In genomic region chr7:90655566-90655965, GRCh38 we compare ENCODE assay signal across 12 cellular contexts. TPM values are rescaled to one million over a fixed set of nuclear protein-coding genes. Genes with fewer than 3 reads are reported as not detected.
DNase-seq lines count a peak whose midpoint lies in the region; ATAC-seq and TF ChIP-seq lines count a peak whose summit lies in the region.
"Had no signal": no experiment of that assay in that cellular context is flagged by ENCODE, and none has a peak within 500 bp of the region (broad histone marks: within the 10 kb centered on the region; RNA-seq: fewer than 3 reads in every experiment).

No MANE protein-coding gene starts in this region.

- no peaks in the 10 kb centered on the region for H3K36me3 Mint-ChIP-seq in activated B cell treated with CpG ODN at 0.5 μM for 24 hours (ENCODE audit: low read depth)

- H3K4me1 Mint-ChIP-seq in activated B cell treated with CpG ODN at 0.5 μM for 24 hours, result peaks cover 54% of the 10 kb centered on the region
- H3K4me1 Mint-ChIP-seq: activated CD4-positive, alpha-beta T cell treated with anti-CD3 and anti-CD28 coated beads, Interleukin-2, amount 10 ng/mL, durations not matched to agents 24 days and 14 days had no signal

- H3K4me1 ChIP-seq in neutrophil (ENCODE audit: control insufficient read depth in 1 of 2, insufficient read depth in 1 of 2, low read depth in 1 of 2, low read length in 1 of 2) (peaks cover 9 to 15% of the 10 kb centered on the region in 2 experiments), sigmoid colon (peaks cover 0 to under 1% (median 0%) of the 10 kb centered on the region in 4 donors)

- H3K27me3 Mint-ChIP-seq in activated B cell treated with CpG ODN at 0.5 μM for 24 hours, result no peaks in the 10 kb centered on the region
- H3K27me3 Mint-ChIP-seq: activated CD4-positive, alpha-beta T cell treated with anti-CD3 and anti-CD28 coated beads, Interleukin-2, amount 10 ng/mL, durations not matched to agents 24 days and 14 days had no signal

- H3K4me3 Mint-ChIP-seq in activated B cell treated with CpG ODN at 0.5 μM for 24 hours, result peak overlapping the region; percentile 16
- H3K4me3 Mint-ChIP-seq: activated CD4-positive, alpha-beta T cell treated with anti-CD3 and anti-CD28 coated beads, Interleukin-2, amount 10 ng/mL, durations not matched to agents 24 days and 14 days had no signal

- no peak overlapping the region for H3K4me3 ChIP-seq in neutrophil (ENCODE audit: low read depth in 1 of 2, low read length in 1 of 2)
- H3K4me3 ChIP-seq in sigmoid colon, result no peak overlapping the region
- H3K4me3 ChIP-seq: uterus had no signal

- DNase-seq in GM13977 (ENCODE audit: low spot score) (peak; percentile 9), activated B cell treated with CpG ODN at 0.5 μM for 24 hours (no peak), sigmoid colon (no peak), cortex of kidney (lab: John Stamatoyannopoulos, UW) (no peak), Right ventricle myocardium superior (no peak), ACHN (no peak)
- DNase-seq: activated CD4-positive, alpha-beta T cell treated with anti-CD3 and anti-CD28 coated beads, Interleukin-2, amount 10 ng/mL, durations not matched to agents 24 days and 14 days; islet precursor cell; NCI-H526 treated with DMSO at 0.1 percent for 48 hours; uterus had no signal

- H3K9me3 Mint-ChIP-seq in activated B cell treated with CpG ODN at 0.5 μM for 24 hours, result peaks cover 5% of the 10 kb centered on the region
- H3K9me3 Mint-ChIP-seq: activated CD4-positive, alpha-beta T cell treated with anti-CD3 and anti-CD28 coated beads, Interleukin-2, amount 10 ng/mL, durations not matched to agents 24 days and 14 days had no signal

- H3K27me3 ChIP-seq in neutrophil (no peaks in the 10 kb centered on the region), sigmoid colon (no peaks in the 10 kb centered on the region)
- H3K27me3 ChIP-seq: uterus had no signal

- no peaks in the 10 kb centered on the region for H3K9me3 ChIP-seq in neutrophil
- no peaks in the 10 kb centered on the region for H3K9me3 ChIP-seq in sigmoid colon
- H3K9me3 ChIP-seq: uterus had no signal

- POLR2A ChIA-PET in activated B cell treated with CpG ODN at 0.5 μM for 24 hours (lab: Charles Lee), result interaction anchor here (2.0 kb wide), 1 partner anchor 59 kb away, joined by 4 read pairs; the partner anchor contains the start of gene CDK14

- H3K27ac Mint-ChIP-seq in activated B cell treated with CpG ODN at 0.5 μM for 24 hours, result peak overlapping the region; percentile 82
- H3K27ac Mint-ChIP-seq: activated CD4-positive, alpha-beta T cell treated with anti-CD3 and anti-CD28 coated beads, Interleukin-2, amount 10 ng/mL, durations not matched to agents 24 days and 14 days had no signal

- CTCF ChIA-PET in activated B cell treated with CpG ODN at 0.5 μM for 24 hours (lab: Charles Lee), result interaction anchor here (1.3 kb wide), 2 partner anchors 24 to 26 kb away, joined by 3 to 4 read pairs; no protein-coding TSS in a partner anchor

- in situ Hi-C loops in GM13977 (cut with MboI; ENCODE audit: low pct_unique_long_range_greater_than_20kb, low sequenced_read_pairs, unreplicated experiment), result no loop called here
- in situ Hi-C loops in ACHN (cut with HindIII; ENCODE audit: low pct_ligation_motif_present, low pct_unique_long_range_greater_than_20kb, low sequenced_read_pairs), result no loop called here

- H3K27ac ChIP-seq in neutrophil (peak overlapping the region; percentile 64), sigmoid colon (no peak overlapping the region)
- H3K27ac ChIP-seq: uterus had no signal

- ATAC-seq in HG02884 (IDR thresholded peaks at IDR 0.05; ENCODE audit: unreplicated experiment) (peak; percentile 66), activated B cell treated with CpG ODN at 0.5 μM for 24 hours (ENCODE audit: low read depth) (peak; percentile 56), Right ventricle myocardium superior (ENCODE audit: poor library complexity) (no peak)

- intact Hi-C loops in activated B cell treated with CpG ODN at 0.5 μM for 24 hours (cut with micrococcal nuclease), result loop anchor here (5.0 kb wide), 1 partner anchor 38 kb away; no protein-coding TSS in a partner anchor
- intact Hi-C loops in sigmoid colon (cut with DNase I), result no loop called here
- intact Hi-C loops in Right ventricle myocardium superior (cut with DNase I), result no loop called here

- no peaks in the 10 kb centered on the region for H3K36me3 ChIP-seq in neutrophil
- no peaks in the 10 kb centered on the region for H3K36me3 ChIP-seq in sigmoid colon
- H3K36me3 ChIP-seq: uterus had no signal

- WGBS in sigmoid colon, 2 donors, result 46 to 64% methylated on average over 2 of the region's 2 CpGs

- TF ChIP-seq CTCF in GM13977 (IDR thresholded peaks at IDR 0.05; ENCODE audit: extremely low read depth, insufficient read depth, missing control alignments), result no peak
- no peak for TF ChIP-seq CTCF in activated B cell treated with CpG ODN at 0.5 μM for 24 hours (IDR thresholded peaks at IDR 0.05)
- TF ChIP-seq CTCF in neutrophil (IDR thresholded peaks at IDR 0.05), result no peak
- no peak for TF ChIP-seq CTCF in sigmoid colon (IDR thresholded peaks at IDR 0.05)

- TF ChIP-seq POLR2A in sigmoid colon (IDR thresholded peaks at IDR 0.05), result no peak

- TF ChIP-seq EP300 in sigmoid colon (IDR thresholded peaks at IDR 0.05), result no peak

RNA-seq across cellular contexts. Expression of gene CDK14, which starts 59.4 kb away (rescaled TPM):
- 130 and 140 TPM in 2 replicates for total RNA-seq in activated B cell treated with CpG ODN at 0.5 μM for 24 hours
- 10 to 100 TPM; 11.1 to 19.3 (median 16.4) TPM for total RNA-seq in sigmoid colon
- 1 to 10 TPM in 2 of 3 donors, under 1 TPM in 1; 0.92 to 4.0 (median 2.4) TPM for polyA plus RNA-seq in sigmoid colon
- total RNA-seq in Right ventricle myocardium superior, result 24.2 TPM
